In the genomic region with DNA sequence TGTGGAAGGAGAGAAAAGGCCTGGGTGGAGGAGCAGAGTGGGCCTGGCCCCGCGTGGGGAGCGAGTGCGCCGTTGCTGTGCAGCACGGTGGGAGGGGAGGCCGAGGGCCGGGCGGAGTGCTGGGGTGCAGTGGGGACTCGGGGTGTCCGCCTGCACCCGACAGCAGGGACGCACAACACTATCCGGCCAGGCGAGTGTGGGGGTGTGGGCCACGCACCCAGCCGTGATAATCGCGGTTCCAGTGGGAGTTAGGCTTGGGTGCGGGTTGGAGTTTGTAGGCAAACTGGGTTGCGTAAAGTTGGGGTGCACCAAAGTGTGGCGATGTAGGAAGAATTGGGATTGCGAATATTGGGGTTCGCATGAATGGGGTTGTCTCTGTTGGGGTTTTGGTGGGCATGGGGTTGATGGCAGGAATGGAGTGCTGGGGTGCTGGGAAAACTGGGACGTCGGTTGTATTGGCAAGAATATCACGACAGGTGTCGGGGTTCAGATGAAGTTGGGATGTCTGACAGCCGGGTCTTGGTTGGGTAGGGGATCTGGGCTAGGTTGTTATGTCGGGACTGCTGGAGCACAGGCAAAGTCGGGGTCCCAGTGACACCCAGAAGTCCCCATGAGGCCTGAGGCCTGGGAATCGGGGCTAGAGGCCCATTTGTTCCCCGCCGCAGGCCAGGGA, we compare ENCODE assay signal across 8 cellular contexts. TPM values are rescaled to one million over a fixed set of nuclear protein-coding genes. Genes with fewer than 3 reads are reported as not detected.
DNase-seq lines count a peak whose midpoint lies in the region; ATAC-seq and TF ChIP-seq lines count a peak whose summit lies in the region.

No MANE protein-coding gene starts in this region.

- ATAC-seq in GM23338, result no peak
- no peak for ATAC-seq in gastrocnemius medialis
- ATAC-seq in aorta (ENCODE audit: low FRiP score), result no peak

- H2AFZ ChIP-seq in GM23338, result no peak overlapping the region

- no peak overlapping the region for H3K27ac ChIP-seq in GM23338 (ENCODE audit: low read depth)
- peak overlapping the region; percentile 70 for H3K27ac ChIP-seq in WERI-Rb-1
- peak overlapping the region; percentile 88 to 94 for H3K27ac ChIP-seq in right atrium auricular region
- peak overlapping the region; percentile 92 to 99 (median 98) for H3K27ac ChIP-seq in gastrocnemius medialis
- H3K27ac ChIP-seq in aorta (ENCODE audit: low read depth in 1 of 2, low read length in 2 of 2), result peak overlapping the region in 1 of 2 donors; percentile 66

- H3K4me1 Mint-ChIP-seq in GM23338, result peaks cover 59% of the 10 kb centered on the region

- intact Hi-C loops in gastrocnemius medialis (cut with DNase I; ENCODE audit: low total_unique reads), result loop anchor here (1.0 kb wide), 1 partner anchor 166 kb away; no protein-coding TSS in a partner anchor
- intact Hi-C loops in aorta (cut with DNase I), result loop anchor here in 1 of 2 donors (1.0 kb wide), 1 partner anchor 19 kb away; no protein-coding TSS in a partner anchor

- peaks cover 10% of the 10 kb centered on the region; the same call in 1 of the 2 replicates for H3K27me3 ChIP-seq in GM23338 (ENCODE audit: insufficient read depth)
- no peaks in the 10 kb centered on the region for H3K27me3 ChIP-seq in WERI-Rb-1 (ENCODE audit: insufficient read depth, low read depth, severe bottlenecking)
- no peaks in the 10 kb centered on the region for H3K27me3 ChIP-seq in right atrium auricular region
- H3K27me3 ChIP-seq in gastrocnemius medialis, result no peaks in the 10 kb centered on the region
- H3K27me3 ChIP-seq in aorta (ENCODE audit: control insufficient read depth in 1 of 2, insufficient read depth in 2 of 2, low read length in 1 of 2), result no peaks in the 10 kb centered on the region

- no peak for TF ChIP-seq POLR2A in gastrocnemius medialis (IDR thresholded peaks at IDR 0.05)

- peaks cover 2% of the 10 kb centered on the region; the same call in 2 of the 3 replicates for H3K9me3 Mint-ChIP-seq in GM23338

- H3K9me3 ChIP-seq in WERI-Rb-1 (ENCODE audit: severe bottlenecking) (no peaks in the 10 kb centered on the region), right atrium auricular region (no peaks in the 10 kb centered on the region), gastrocnemius medialis (no peaks in the 10 kb centered on the region), aorta (ENCODE audit: control insufficient read depth, low read length) (no peaks in the 10 kb centered on the region)

- no peak for DNase-seq in GM23338 (ENCODE audit: low spot score)
- DNase-seq in WERI-Rb-1, result no peak
- DNase-seq in right atrium auricular region (ENCODE audit: low spot score), result no peak
- no peak for DNase-seq in gastrocnemius medialis
- DNase-seq in NCI-H2029 treated with DMSO at 0.1 percent for 48 hours (lab: John Stamatoyannopoulos, UW), result no peak
- no peak for DNase-seq in aorta
- DNase-seq in cerebellum (ENCODE audit: low spot score), result no peak
- DNase-seq in inferior parietal cortex (ENCODE audit: extremely low spot score), result no peak

- peaks cover 46% of the 10 kb centered on the region for H3K36me3 Mint-ChIP-seq in GM23338 (ENCODE audit: low read depth)

- H4K20me1 ChIP-seq in GM23338 (replicated peaks; ENCODE audit: insufficient read depth), result peaks cover 31% of the 10 kb centered on the region

- no peaks in the 10 kb centered on the region for H3K9me2 ChIP-seq in GM23338 (ENCODE audit: insufficient read depth)

- H3K27me3 Mint-ChIP-seq in GM23338 (ENCODE audit: insufficient read depth, low read depth, poor library complexity), result peaks cover 51% of the 10 kb centered on the region

- H3F3A ChIP-seq in GM23338 (replicated peaks; ENCODE audit: low read depth), result peaks cover 57% of the 10 kb centered on the region

- TF ChIP-seq CTCF in GM23338 (conservative IDR thresholded peaks at IDR 0.05; ENCODE audit: low read depth in 2 of 2) (no peak), WERI-Rb-1 (IDR thresholded peaks at IDR 0.05; ENCODE audit: low read depth, low read length) (no peak), right atrium auricular region (IDR thresholded peaks at IDR 0.05) (no peak), gastrocnemius medialis (IDR thresholded peaks at IDR 0.05 in 4 of 5, conservative IDR thresholded peaks at IDR 0.05 in 1 of 5) (peak in 1 of 5 experiments; percentile 17)

- H3K27ac Mint-ChIP-seq in GM23338, result peak overlapping the region; percentile 63; the same call in 1 of the 2 replicates

- peaks cover 41% of the 10 kb centered on the region for H3K4me1 ChIP-seq in GM23338 (ENCODE audit: insufficient read depth)
- H3K4me1 ChIP-seq in right atrium auricular region, result peaks cover 0 to 79% of the 10 kb centered on the region in 2 donors
- peaks cover 60 to 67% of the 10 kb centered on the region in 2 donors for H3K4me1 ChIP-seq in gastrocnemius medialis
- H3K4me1 ChIP-seq in aorta (ENCODE audit: control insufficient read depth in 1 of 2, insufficient read depth in 2 of 2, low read length in 2 of 2), result no peaks in the 10 kb centered on the region

- peak overlapping the region; percentile 57 for H3K4me3 Mint-ChIP-seq in GM23338

- peaks cover 39% of the 10 kb centered on the region for H3K79me2 ChIP-seq in GM23338 (replicated peaks; ENCODE audit: insufficient read depth)

- H3K4me3 ChIP-seq in GM23338, result peak overlapping the region; percentile 94
- peak overlapping the region; percentile 54 for H3K4me3 ChIP-seq in WERI-Rb-1 (ENCODE audit: low read depth, low read length)
- peak overlapping the region in 1 of 2 donors; percentile 61 for H3K4me3 ChIP-seq in right atrium auricular region
- peak overlapping the region in 2 of 4 donors; percentile 30 to 69 for H3K4me3 ChIP-seq in gastrocnemius medialis
- no peak overlapping the region for H3K4me3 ChIP-seq in aorta (ENCODE audit: low read length in 2 of 2)

- WGBS in aorta, 2 donors, result 48 to 50% methylated on average over 34 of the region's 34 CpGs

- in situ Hi-C loops in gastrocnemius medialis (cut with MboI; ENCODE audit: low sequenced_read_pairs in 4 of 4), result no loop called here

- peak overlapping the region; percentile 95 for H3K4me2 ChIP-seq in GM23338

- H3K36me3 ChIP-seq in GM23338 (ENCODE audit: insufficient read depth) (peaks cover 26% of the 10 kb centered on the region), WERI-Rb-1 (peaks cover 39% of the 10 kb centered on the region), right atrium auricular region (peaks cover 31% of the 10 kb centered on the region), gastrocnemius medialis (peaks cover 0 to 28% of the 10 kb centered on the region in 2 donors), aorta (ENCODE audit: control insufficient read depth in 1 of 2, insufficient read depth in 2 of 2, low read length in 1 of 2) (peaks cover 0 to 2% of the 10 kb centered on the region in 2 donors)

TF ChIP-seq in GM23338, 12 proteins besides CTCF, POLR2A, EP300 and RAD21:
- TF ChIP-seq CREB1 (CRISPR knock-in tag; IDR thresholded peaks at IDR 0.05; ENCODE audit: low read depth), result no peak
- TF ChIP-seq EZH2 (IDR thresholded peaks at IDR 0.05; ENCODE audit: low read depth, unreplicated experiment), result no peak
- no peak for TF ChIP-seq POLR2AphosphoS5 (IDR thresholded peaks at IDR 0.05; ENCODE audit: low read depth)
- no peak for TF ChIP-seq NANOG (IDR thresholded peaks at IDR 0.05; ENCODE audit: borderline replicate concordance)

RNA-seq across cellular contexts. Expression of a gene that starts 0.6 kb away (rescaled TPM):
- 152 and 202 TPM in 2 replicates for total RNA-seq in GM23338 (2014; rRNA removed; shearing (Covaris generic))
- polyA plus RNA-seq in GM23338 (2016; fragmentation: Nextera tagmentation; extraction: Ambion mirVana) (153 and 160 TPM in 2 replicates), aorta (1,000 to 10,000 TPM in 1 of 2 donors, 100 to 1,000 TPM in 1; 252 to 1,634 TPM)
- total RNA-seq in right atrium auricular region (100 to 1,000 TPM; 288 to 385 TPM), gastrocnemius medialis (100 to 1,000 TPM; 274 to 578 (median 418) TPM), aorta (100 to 1,000 TPM; 391 to 397 TPM), cerebellum (328 TPM)

RNA-seq across cellular contexts. Expression of a gene that starts 6.8 kb away (rescaled TPM):
- 39.2 and 60.4 TPM in 2 replicates for total RNA-seq in GM23338 (2014; rRNA removed; shearing (Covaris generic))
- polyA plus RNA-seq in GM23338 (2016; fragmentation: Nextera tagmentation; extraction: Ambion mirVana) (62.3 and 68.0 TPM in 2 replicates), aorta (10 to 100 TPM; 43.8 to 68.8 TPM)
- total RNA-seq in right atrium auricular region (10 to 100 TPM; 28.9 to 29.8 TPM), gastrocnemius medialis (10 to 100 TPM; 18.7 to 36.7 (median 28.7) TPM), aorta (10 to 100 TPM; 21.9 to 23.3 TPM), cerebellum (7.0 TPM)

RNA-seq across cellular contexts. Expression of a gene that starts 17.1 kb away (rescaled TPM):
- 8.2 and 10.3 TPM in 2 replicates for total RNA-seq in GM23338 (2014; rRNA removed; shearing (Covaris generic))
- polyA plus RNA-seq in GM23338 (2016; fragmentation: Nextera tagmentation; extraction: Ambion mirVana) (2.7 and 4.8 TPM in 2 replicates), aorta (1 to 10 TPM in 1 of 2 donors, not detected in 1; 2.8 TPM)
- total RNA-seq in right atrium auricular region (not detected), gastrocnemius medialis (not detected), aorta (not detected), cerebellum (5.8 TPM)

RNA-seq across cellular contexts. Expression of a gene that starts 20.1 kb away (rescaled TPM):
- total RNA-seq in GM23338 (2014; rRNA removed; shearing (Covaris generic)), result 84.5 and 113 TPM in 2 replicates
- polyA plus RNA-seq in GM23338 (2016; fragmentation: Nextera tagmentation; extraction: Ambion mirVana), result 28.6 and 33.3 TPM in 2 replicates
- 10 to 100 TPM; 42.1 to 42.2 TPM for total RNA-seq in right atrium auricular region
- total RNA-seq in gastrocnemius medialis, result 100 to 1,000 TPM in 2 of 4 donors, 10 to 100 TPM in 2; 34.9 to 117 (median 86.3) TPM
- total RNA-seq in aorta, result 100 to 1,000 TPM; 112 to 121 TPM
- 10 to 100 TPM; 11.8 to 27.4 TPM for polyA plus RNA-seq in aorta
- 13.6 TPM for total RNA-seq in cerebellum

RNA-seq across cellular contexts. Expression of a gene that starts 27.0 kb away (rescaled TPM):
- 78.7 and 139 TPM in 2 replicates for total RNA-seq in GM23338 (2014; rRNA removed; shearing (Covaris generic))
- polyA plus RNA-seq in GM23338 (2016; fragmentation: Nextera tagmentation; extraction: Ambion mirVana), result 396 and 420 TPM in 2 replicates
- 100 to 1,000 TPM; 193 to 269 TPM for total RNA-seq in right atrium auricular region
- total RNA-seq in gastrocnemius medialis, result 100 to 1,000 TPM; 189 to 442 (median 273) TPM
- 100 to 1,000 TPM in 1 of 2 donors, 10 to 100 TPM in 1; 92.8 to 102 TPM for total RNA-seq in aorta
- 100 to 1,000 TPM; 131 to 164 TPM for polyA plus RNA-seq in aorta
- total RNA-seq in cerebellum, result 10.9 TPM

Comparison
In these comparisons a context has a peak if more than half of its experiments do, and no peak if none do; other contexts are left out.
1. H3K4me3 ChIP-seq: peak in GM23338 (single experiment) and WERI-Rb-1 (single experiment); none in aorta (0 of 2).